Comparison of ENCODE assay signal across 20 cellular contexts in the genomic region with DNA sequence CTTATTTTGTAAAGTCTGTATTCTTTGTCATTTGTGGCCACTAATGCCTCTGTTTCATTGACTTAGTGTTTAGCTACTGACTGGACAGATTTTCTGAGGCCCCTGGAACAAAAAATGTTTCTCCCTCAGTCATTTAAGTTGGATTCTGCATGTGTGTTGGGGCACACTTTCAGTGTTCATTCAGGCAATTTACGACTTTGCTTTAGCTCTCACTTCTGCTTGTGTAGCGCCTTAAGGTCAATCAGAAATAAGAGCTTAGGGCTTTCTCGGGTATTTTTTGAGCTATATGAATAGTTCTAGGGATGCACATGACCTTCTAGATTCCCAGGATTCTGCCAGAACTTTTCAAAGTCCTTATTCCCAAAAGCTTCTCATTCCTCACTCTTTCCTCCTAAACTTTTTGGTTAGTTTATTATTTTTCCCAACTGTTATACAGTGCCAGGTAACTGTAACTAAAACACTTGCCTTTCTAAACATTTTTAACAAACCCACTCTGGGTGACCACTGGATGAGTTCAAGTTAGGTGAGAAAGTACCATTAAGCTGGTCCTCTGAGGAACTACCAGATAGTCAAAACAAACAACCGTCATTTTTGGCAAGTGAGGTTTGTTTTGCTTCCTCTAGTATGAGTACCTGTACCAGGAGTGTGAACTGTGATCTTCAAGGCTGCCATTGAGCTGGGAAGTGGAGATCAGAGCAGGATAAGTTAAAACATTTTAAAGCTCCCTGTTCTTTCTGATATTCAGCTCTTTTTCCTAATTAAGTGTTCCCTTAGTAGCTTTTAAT.
"Had no signal": no experiment of that assay in that cellular context is flagged by ENCODE, and none has a peak within 500 bp of the region (broad histone marks: within the 10 kb centered on the region; RNA-seq: fewer than 3 reads in every experiment).

No MANE protein-coding gene starts in this region.

- ATAC-seq: activated CD8-positive, alpha-beta T cell treated with anti-CD3 and anti-CD28 coated beads for 36 hours; activated T-cell treated with anti-CD3 and anti-CD28 coated beads, Interleukin-2, amount 50 U/mL, for 4 hours; naive thymus-derived CD4-positive, alpha-beta T cell; upper lobe of right lung had no signal

- H3K9me3 ChIP-seq: adrenal gland, esophagus squamous epithelium, sigmoid colon, thoracic aorta, upper lobe of right lung had no signal

- H2AFZ ChIP-seq: parathyroid adenoma had no signal

- H3K79me2 ChIP-seq: parathyroid adenoma had no signal

- DNase-seq: activated B cell treated with CpG ODN at 0.5 μM for 24 hours; activated CD4-positive, alpha-beta T cell treated with anti-CD3 and anti-CD28 coated beads for 48 hours; activated CD8-positive, alpha-beta T cell treated with anti-CD3 and anti-CD28 coated beads for 36 hours; activated effector memory CD4-positive, alpha-beta T cell treated with Interleukin-2 at 50 U/mL for 16 hours; activated naive CD4-positive, alpha-beta T cell treated with anti-CD3 and anti-CD28 coated beads, Interleukin-2, amount 50 U/mL, for 16 hours; activated T-cell treated with anti-CD3 and anti-CD28 coated beads, Interleukin-2, amount 50 U/mL, for 4 hours; adrenal gland; caudate nucleus; effector CD4-positive, alpha-beta T cell; esophagus squamous epithelium; naive thymus-derived CD4-positive, alpha-beta T cell; sigmoid colon; spleen; stimulated activated CD4-positive, alpha-beta T cell treated with anti-CD3 and anti-CD28 coated beads, Interleukin-1b, Interleukin-23, amount 100 ng/mL, for 48 hours; upper lobe of right lung had no signal

- H3K27me3 ChIP-seq: adrenal gland, esophagus squamous epithelium, sigmoid colon, spleen, upper lobe of right lung had no signal

- H3K27ac Mint-ChIP-seq: activated B cell treated with CpG ODN at 0.5 μM for 24 hours; activated CD8-positive, alpha-beta T cell treated with anti-CD3 and anti-CD28 coated beads for 36 hours; naive thymus-derived CD4-positive, alpha-beta T cell had no signal

- H3K9ac ChIP-seq: parathyroid adenoma had no signal

- H3K4me1 ChIP-seq: adrenal gland, esophagus squamous epithelium, parathyroid adenoma, sigmoid colon, spleen, upper lobe of right lung had no signal

- H3K27ac ChIP-seq: adrenal gland, esophagus squamous epithelium, parathyroid adenoma, sigmoid colon, spleen, thoracic aorta, upper lobe of right lung had no signal

- H3K9me3 Mint-ChIP-seq: activated CD8-positive, alpha-beta T cell treated with anti-CD3 and anti-CD28 coated beads for 36 hours had no signal

- FAIRE-seq: colon, TTC549 had no signal

- H3K36me3 ChIP-seq: adrenal gland, esophagus squamous epithelium, sigmoid colon, spleen, thoracic aorta, upper lobe of right lung had no signal

- H3K36me3 Mint-ChIP-seq: naive thymus-derived CD4-positive, alpha-beta T cell had no signal

- H3K4me3 ChIP-seq: adrenal gland, esophagus squamous epithelium, lung, sigmoid colon, spleen, thoracic aorta, upper lobe of right lung had no signal
